8 cellular contexts compared by ENCODE assay signal in genomic region chr12:68612675-68613074, GRCh38.
DNase-seq lines count a peak whose midpoint lies in the region; ATAC-seq and TF ChIP-seq lines count a peak whose summit lies in the region.

No MANE protein-coding gene starts in this region.

- peak overlapping the region; percentile 94 for H3K27ac Mint-ChIP-seq in T-helper 1 cell treated with Interleukin-12 subunit alpha and Interleukin-12 subunit beta and Interleukin-4 antibody, amounts not matched to agents 30 μg/mL and 1 μg/mL, for 36 hours

- H3K27me3 Mint-ChIP-seq in T-helper 1 cell treated with Interleukin-12 subunit alpha and Interleukin-12 subunit beta and Interleukin-4 antibody, amounts not matched to agents 30 μg/mL and 1 μg/mL, for 36 hours (ENCODE audit: low read depth): no peaks in the 10 kb centered on the region

- H3K9me3 Mint-ChIP-seq in T-helper 1 cell treated with Interleukin-12 subunit alpha and Interleukin-12 subunit beta and Interleukin-4 antibody, amounts not matched to agents 30 μg/mL and 1 μg/mL, for 36 hours: no peaks in the 10 kb centered on the region

- H3K36me3 Mint-ChIP-seq in T-helper 1 cell treated with Interleukin-12 subunit alpha and Interleukin-12 subunit beta and Interleukin-4 antibody, amounts not matched to agents 30 μg/mL and 1 μg/mL, for 36 hours (ENCODE audit: low read depth): peaks cover 39% of the 10 kb centered on the region

- TF ChIP-seq CTCF in fibroblast of mammary gland (conservative IDR thresholded peaks at IDR 0.05; ENCODE audit: control insufficient read depth, insufficient read depth, low read depth, low read length): no peak

- peaks cover 56% of the 10 kb centered on the region for H3K4me1 Mint-ChIP-seq in T-helper 1 cell treated with Interleukin-12 subunit alpha and Interleukin-12 subunit beta and Interleukin-4 antibody, amounts not matched to agents 30 μg/mL and 1 μg/mL, for 36 hours (ENCODE audit: low read depth)

- no peak for DNase-seq in fibroblast of mammary gland (ENCODE audit: low read depth)
- DNase-seq in skeletal muscle cell (ENCODE audit: low read depth): no peak
- no peak for DNase-seq in NCI-H1092 treated with DMSO at 0.1 percent for 48 hours (lab: John Stamatoyannopoulos, UW)
- no peak for DNase-seq in NCI-H748 (lab: John Stamatoyannopoulos, UW; ENCODE audit: unreplicated experiment)

- ATAC-seq in GM21723 (IDR thresholded peaks at IDR 0.05; ENCODE audit: unreplicated experiment): peak; percentile 16
- no peak for ATAC-seq in HG02623 (IDR thresholded peaks at IDR 0.05; ENCODE audit: unreplicated experiment)
- ATAC-seq in HG02763 (IDR thresholded peaks at IDR 0.05; ENCODE audit: unreplicated experiment): no peak

- H3K4me3 Mint-ChIP-seq in T-helper 1 cell treated with Interleukin-12 subunit alpha and Interleukin-12 subunit beta and Interleukin-4 antibody, amounts not matched to agents 30 μg/mL and 1 μg/mL, for 36 hours: peak overlapping the region; percentile 98

- H3K4me3 ChIP-seq in fibroblast of mammary gland (ENCODE audit: control insufficient read depth, low read depth, low read length) (peak overlapping the region; percentile 92), skeletal muscle cell (ENCODE audit: low read depth, low read length) (peak overlapping the region; percentile 92)
